Comparison of ENCODE assay signal across 11 cellular contexts in genomic region chr11:71373791-71374454, GRCh38.
DNase-seq lines count a peak whose midpoint lies in the region; ATAC-seq, FAIRE-seq and TF ChIP-seq lines count a peak whose summit lies in the region.
"Had no signal": no experiment of that assay in that cellular context is flagged by ENCODE, and none has a peak within 500 bp of the region (broad histone marks: within the 10 kb centered on the region; RNA-seq: fewer than 3 reads in every experiment).

No MANE protein-coding gene starts in this region.

- no TSS peak for BruUV-seq in GM12878 (replicated peaks; lab: Mats Ljungman, UMichigan)

- peak; percentile 54 for ATAC-seq in GM18505 (IDR thresholded peaks at IDR 0.05; ENCODE audit: unreplicated experiment)
- ATAC-seq in GM21447 (IDR thresholded peaks at IDR 0.05; ENCODE audit: unreplicated experiment): peak; percentile 74
- peak; percentile 59 for ATAC-seq in HG03280 (IDR thresholded peaks at IDR 0.05; ENCODE audit: unreplicated experiment)
- peak; percentile 86 for ATAC-seq in GM12878
- no peak for ATAC-seq in GM19324 (IDR thresholded peaks at IDR 0.05; ENCODE audit: low FRiP score, unreplicated experiment)

- POLR2A ChIA-PET in GM12878 (lab: Charles Lee): interaction anchor here (0.7 kb wide), 1 partner anchor 49 kb away, joined by 3 read pairs; no protein-coding TSS in a partner anchor

- no peaks in the 10 kb centered on the region for H3K36me3 ChIP-seq in GM12878 (ENCODE audit: control insufficient read depth in 2 of 2, insufficient read depth in 2 of 2, low read length in 1 of 2)

- TF ChIP-seq POLR2A in GM18505 (IDR thresholded peaks at IDR 0.05; ENCODE audit: borderline replicate concordance, extremely low read depth, insufficient read depth, insufficient read length): no peak
- TF ChIP-seq POLR2A in GM12878 (IDR thresholded peaks at IDR 0.05; ENCODE audit: low read depth, low read length): no peak

- no peaks in the 10 kb centered on the region; the same call in 1 of the 3 replicates for H3K9me3 ChIP-seq in GM12878 (replicated peaks; ENCODE audit: control insufficient read depth, insufficient read depth, low read length)

- H3K79me2 ChIP-seq in GM12878 (ENCODE audit: control insufficient read depth, insufficient read depth, low read length): no peaks in the 10 kb centered on the region

- no peak for TF ChIP-seq CTCF in GM12878 (IDR thresholded peaks at IDR 0.05 in 2 of 3, conservative IDR thresholded peaks at IDR 0.05 in 1 of 3; ENCODE audit: control insufficient read depth in 2 of 3, extremely low read depth in 1 of 3, insufficient read depth in 1 of 3, low read depth in 3 of 3, low read length in 3 of 3)

- no peak for TF ChIP-seq RAD21 in GM12878 (IDR thresholded peaks at IDR 0.05; ENCODE audit: insufficient read depth, low read depth, low read length)

- WGBS in GM12878 (ENCODE audit: insufficient coverage, insufficient replicate concordance, low lambda C conversion rate, missing lambda C conversion rate): 0% methylated on average over 7 of the region's 7 CpGs

- FAIRE-seq in GM12878 (lab: Jason Lieb, UNC): peak; percentile 88

- peak overlapping the region; percentile 43 for H3K9ac ChIP-seq in GM12878 (ENCODE audit: control insufficient read depth, insufficient read depth, low read length)

- SMC1A ChIA-PET in GM12878 (lab: Charles Lee; ENCODE audit: uncharacterized antibody, unreplicated experiment): interaction anchor here (0.7 to 3.9 kb wide), 6 partner anchors 9 to 73 kb away, joined by 3 to 39 read pairs (median 5); no protein-coding TSS in a partner anchor

- intact Hi-C loops in GM12878 (cut with micrococcal nuclease; ENCODE audit: unreplicated experiment): loop anchor here (1.0 to 2.0 kb wide), 2 partner anchors 46 to 77 kb away; no protein-coding TSS in a partner anchor

- no peaks in the 10 kb centered on the region for H4K20me1 ChIP-seq in GM12878 (ENCODE audit: control insufficient read depth, insufficient read depth)

- in situ Hi-C loops in GM12878 (cut with MboI): no loop called here

- no peaks in the 10 kb centered on the region for H3K27me3 ChIP-seq in GM12878 (replicated peaks in 1 of 2; ENCODE audit: control insufficient read depth in 2 of 2, insufficient read depth in 2 of 2, low read length in 1 of 2)

- RAD21 ChIA-PET in GM12878 (lab: Charles Lee; ENCODE audit: unreplicated experiment): interaction anchor here (1.0 to 2.0 kb wide), 3 partner anchors 9 to 79 kb away, joined by 4 to 9 read pairs (median 5); no protein-coding TSS in a partner anchor

- CTCF ChIA-PET in GM12878 (lab: Yijun Ruan, JAX): interaction anchor here (1.3 to 4.3 kb wide), 5 partner anchors 10 to 190 kb away, joined by 3 to 61 read pairs (median 4); no protein-coding TSS in a partner anchor

- H3K4me1 ChIP-seq in GM12878 (ENCODE audit: control insufficient read depth, insufficient read depth, low read length): peaks cover 34% of the 10 kb centered on the region

- peak; percentile 33 to 47; a peak in 1 of 4 replicates for TF ChIP-seq EP300 in GM12878 (IDR thresholded peaks at IDR 0.05; ENCODE audit: borderline replicate concordance in 1 of 2, control insufficient read depth in 1 of 2, low read depth in 2 of 2, low read length in 2 of 2)

- DNase-seq in GM12878 (ENCODE audit: low read depth, low spot score) (peak; percentile 71), NCI-H146 treated with DMSO at 0.1 percent for 48 hours (lab: John Stamatoyannopoulos, UW; ENCODE audit: unreplicated experiment) (no peak), middle frontal gyrus (ENCODE audit: extremely low spot score, low spot score) (no peak), NCI-H2227 treated with DMSO at 0.1 percent for 48 hours (lab: John Stamatoyannopoulos, UW) (no peak)
- DNase-seq: activated CD4-positive, alpha-beta T cell treated with anti-CD3 and anti-CD28 coated beads for 1 hour; C1 segment of cervical spinal cord; PC-9 had no signal

- H3K4me3 ChIP-seq in GM12878: peak overlapping the region; percentile 34; the same call in 1 of the 2 replicates
- H3K4me3 ChIP-seq: PC-9 had no signal

- H3K27ac ChIP-seq in GM12878 (ENCODE audit: control insufficient read depth, insufficient read depth): peak overlapping the region; percentile 60
- H3K27ac ChIP-seq: PC-9 had no signal

- H3K4me2 ChIP-seq in GM12878 (ENCODE audit: control insufficient read depth, insufficient read depth): peak overlapping the region; percentile 99
- H3K4me2 ChIP-seq: PC-9 had no signal

- peak overlapping the region; percentile 6; the same call in 1 of the 2 replicates for H2AFZ ChIP-seq in GM12878 (ENCODE audit: control insufficient read depth, low read depth, low read length)
- H2AFZ ChIP-seq: PC-9 had no signal

TF ChIP-seq in GM12878, 131 proteins besides CTCF, POLR2A, EP300 and RAD21 (continues in another document):
- TF ChIP-seq NFXL1 (IDR thresholded peaks at IDR 0.05; ENCODE audit: borderline replicate concordance) (no peak), FOXM1 (IDR thresholded peaks at IDR 0.05; ENCODE audit: low read depth, low read length) (no peak), TCF3 (IDR thresholded peaks at IDR 0.05; ENCODE audit: borderline replicate concordance, insufficient read depth, low read depth, low read length) (0 out of 2 replicates have a peak, but pooled peaks have one; percentile 26), RCOR1 (conservative IDR thresholded peaks at IDR 0.05; ENCODE audit: low read depth, low read length) (no peak), BCL11A (IDR thresholded peaks at IDR 0.05; ENCODE audit: low read depth, low read length) (peak; percentile 72; the same call in 1 of the 2 replicates), IKZF1 (conservative IDR thresholded peaks at IDR 0.05) (peak; percentile 78), SPI1 (IDR thresholded peaks at IDR 0.05; ENCODE audit: borderline replicate concordance, insufficient read depth, low read depth, low read length) (peak; percentile 88), BMI1 (IDR thresholded peaks at IDR 0.05; ENCODE audit: borderline replicate concordance) (no peak), NFIC (IDR thresholded peaks at IDR 0.05; ENCODE audit: low read depth, low read length) (0 out of 2 replicates have a peak, but pooled peaks have one; percentile 34), CBX3 (IDR thresholded peaks at IDR 0.05; ENCODE audit: borderline replicate concordance, low read depth) (no peak), SREBF1 (IDR thresholded peaks at IDR 0.05; ENCODE audit: low read length) (no peak), RBBP5 (conservative IDR thresholded peaks at IDR 0.05) (no peak), CHD2 (IDR thresholded peaks at IDR 0.05; ENCODE audit: borderline replicate concordance, low read depth, low read length) (no peak), HCFC1 (IDR thresholded peaks at IDR 0.05; ENCODE audit: low read length) (no peak), SIX5 (IDR thresholded peaks at IDR 0.05; ENCODE audit: low read depth, low read length, severe bottlenecking) (no peak), RUNX3 (IDR thresholded peaks at IDR 0.05; ENCODE audit: low read length) (peak; percentile 74), PRDM15 (CRISPR knock-in tag; IDR thresholded peaks at IDR 0.05) (no peak), SMC3 (IDR thresholded peaks at IDR 0.05; ENCODE audit: borderline replicate concordance, low read length) (no peak)
- TF ChIP-seq, protein P1, sequence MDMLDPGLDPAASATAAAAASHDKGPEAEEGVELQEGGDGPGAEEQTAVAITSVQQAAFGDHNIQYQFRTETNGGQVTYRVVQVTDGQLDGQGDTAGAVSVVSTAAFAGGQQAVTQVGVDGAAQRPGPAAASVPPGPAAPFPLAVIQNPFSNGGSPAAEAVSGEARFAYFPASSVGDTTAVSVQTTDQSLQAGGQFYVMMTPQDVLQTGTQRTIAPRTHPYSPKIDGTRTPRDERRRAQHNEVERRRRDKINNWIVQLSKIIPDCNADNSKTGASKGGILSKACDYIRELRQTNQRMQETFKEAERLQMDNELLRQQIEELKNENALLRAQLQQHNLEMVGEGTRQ (IDR thresholded peaks at IDR 0.05; ENCODE audit: borderline replicate concordance, low read depth, low read length): no peak
- TF ChIP-seq, protein P2, sequence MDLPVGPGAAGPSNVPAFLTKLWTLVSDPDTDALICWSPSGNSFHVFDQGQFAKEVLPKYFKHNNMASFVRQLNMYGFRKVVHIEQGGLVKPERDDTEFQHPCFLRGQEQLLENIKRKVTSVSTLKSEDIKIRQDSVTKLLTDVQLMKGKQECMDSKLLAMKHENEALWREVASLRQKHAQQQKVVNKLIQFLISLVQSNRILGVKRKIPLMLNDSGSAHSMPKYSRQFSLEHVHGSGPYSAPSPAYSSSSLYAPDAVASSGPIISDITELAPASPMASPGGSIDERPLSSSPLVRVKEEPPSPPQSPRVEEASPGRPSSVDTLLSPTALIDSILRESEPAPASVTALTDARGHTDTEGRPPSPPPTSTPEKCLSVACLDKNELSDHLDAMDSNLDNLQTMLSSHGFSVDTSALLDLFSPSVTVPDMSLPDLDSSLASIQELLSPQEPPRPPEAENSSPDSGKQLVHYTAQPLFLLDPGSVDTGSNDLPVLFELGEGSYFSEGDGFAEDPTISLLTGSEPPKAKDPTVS (IDR thresholded peaks at IDR 0.05; ENCODE audit: low read depth, low read length): no peak
